ENCODE assay signal across 9 cellular contexts in the genomic region with DNA sequence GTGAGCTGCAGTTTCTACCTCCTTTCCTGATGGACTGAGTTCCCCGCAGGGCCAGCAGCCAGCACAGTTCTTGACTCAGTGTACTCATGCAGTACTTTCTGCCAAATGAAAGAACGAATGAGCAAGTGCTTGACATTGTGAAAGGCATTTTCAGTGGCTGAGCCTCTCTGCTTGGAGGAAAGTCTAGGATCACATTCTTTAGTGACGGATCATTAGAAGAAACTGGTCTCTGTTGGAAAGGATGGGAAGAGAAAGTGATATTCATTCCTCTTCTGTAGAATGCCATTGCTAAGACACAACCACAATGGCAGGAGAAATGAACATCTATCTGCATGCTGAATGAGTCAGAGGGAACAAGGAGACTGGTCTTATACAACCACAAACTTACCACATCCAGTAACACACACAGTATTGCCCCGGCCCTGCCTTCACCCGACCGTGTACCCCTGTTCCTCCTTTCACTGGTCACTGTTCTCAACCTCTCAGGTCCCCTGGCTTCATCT.
DNase-seq lines count a peak whose midpoint lies in the region; ATAC-seq and TF ChIP-seq lines count a peak whose summit lies in the region.
"Had no signal": no experiment of that assay in that cellular context is flagged by ENCODE, and none has a peak within 500 bp of the region (broad histone marks: within the 10 kb centered on the region; RNA-seq: fewer than 3 reads in every experiment).

No MANE protein-coding gene starts in this region.

- H3K9me3 Mint-ChIP-seq in activated CD4-positive, alpha-beta memory T cell treated with anti-CD3 and anti-CD28 coated beads for 36 hours = no peaks in the 10 kb centered on the region
- no peaks in the 10 kb centered on the region for H3K9me3 Mint-ChIP-seq in activated CD4-positive, alpha-beta memory T cell treated with anti-CD3 and anti-CD28 coated beads, Interleukin-2, amount 10 ng/mL, durations not matched to agents 7 days and 5 days
- no peaks in the 10 kb centered on the region for H3K9me3 Mint-ChIP-seq in stimulated activated memory B cell treated with anti-CD40 and anti-IgM and Interleukin-4, amounts not matched to agents 10 μg/mL and 1 μg/mL and 100 μg/mL, for 72 hours

- no peaks in the 10 kb centered on the region for H3K27me3 ChIP-seq in MG63
- H3K27me3 ChIP-seq: BLaER1 had no signal

- no peak for TF ChIP-seq CTCF in epithelial cell of proximal tubule (conservative IDR thresholded peaks at IDR 0.05; ENCODE audit: low read depth, low read length)

- intact Hi-C loops in activated CD4-positive, alpha-beta memory T cell treated with anti-CD3 and anti-CD28 coated beads for 36 hours (cut with micrococcal nuclease) = no loop called here

- H3K36me3 ChIP-seq in MG63 = no peaks in the 10 kb centered on the region

- CTCF ChIA-PET in activated CD4-positive, alpha-beta memory T cell treated with anti-CD3 and anti-CD28 coated beads for 36 hours (lab: Charles Lee) = no interaction called here
- CTCF ChIA-PET in activated CD4-positive, alpha-beta memory T cell treated with anti-CD3 and anti-CD28 coated beads, Interleukin-2, amount 10 ng/mL, durations not matched to agents 7 days and 5 days (lab: Charles Lee) = no interaction called here

- H3K27me3 Mint-ChIP-seq in activated CD4-positive, alpha-beta memory T cell treated with anti-CD3 and anti-CD28 coated beads for 36 hours = no peaks in the 10 kb centered on the region
- no peaks in the 10 kb centered on the region for H3K27me3 Mint-ChIP-seq in activated CD4-positive, alpha-beta memory T cell treated with anti-CD3 and anti-CD28 coated beads, Interleukin-2, amount 10 ng/mL, durations not matched to agents 7 days and 5 days
- no peaks in the 10 kb centered on the region for H3K27me3 Mint-ChIP-seq in stimulated activated memory B cell treated with anti-CD40 and anti-IgM and Interleukin-4, amounts not matched to agents 10 μg/mL and 1 μg/mL and 100 μg/mL, for 72 hours

- DNase-seq in activated CD4-positive, alpha-beta memory T cell treated with anti-CD3 and anti-CD28 coated beads for 36 hours = peak; percentile 36
- DNase-seq in activated CD4-positive, alpha-beta memory T cell treated with anti-CD3 and anti-CD28 coated beads, Interleukin-2, amount 10 ng/mL, durations not matched to agents 7 days and 5 days = no peak
- peak; percentile 73 for DNase-seq in MG63
- peak; percentile 49 for DNase-seq in epithelial cell of proximal tubule (ENCODE audit: low read depth)
- no peak for DNase-seq in ureter (ENCODE audit: low spot score)
- no peak for DNase-seq in SK-N-DZ (ENCODE audit: low spot score)

- H3K36me3 Mint-ChIP-seq in activated CD4-positive, alpha-beta memory T cell treated with anti-CD3 and anti-CD28 coated beads for 36 hours = peaks cover 14% of the 10 kb centered on the region
- H3K36me3 Mint-ChIP-seq in activated CD4-positive, alpha-beta memory T cell treated with anti-CD3 and anti-CD28 coated beads, Interleukin-2, amount 10 ng/mL, durations not matched to agents 7 days and 5 days (ENCODE audit: low read depth) = no peaks in the 10 kb centered on the region
- peaks cover 34% of the 10 kb centered on the region for H3K36me3 Mint-ChIP-seq in stimulated activated memory B cell treated with anti-CD40 and anti-IgM and Interleukin-4, amounts not matched to agents 10 μg/mL and 1 μg/mL and 100 μg/mL, for 72 hours

- ATAC-seq in stimulated activated memory B cell treated with anti-CD40 and anti-IgM and Interleukin-4, amounts not matched to agents 10 μg/mL and 1 μg/mL and 100 μg/mL, for 72 hours = peak; percentile 89
- no peak for ATAC-seq in GM18519 (IDR thresholded peaks at IDR 0.05; ENCODE audit: low FRiP score, unreplicated experiment)

- no peaks in the 10 kb centered on the region for H3K9me3 ChIP-seq in MG63

- POLR2A ChIA-PET in activated CD4-positive, alpha-beta memory T cell treated with anti-CD3 and anti-CD28 coated beads for 36 hours (lab: Charles Lee) = no interaction called here
- POLR2A ChIA-PET in activated CD4-positive, alpha-beta memory T cell treated with anti-CD3 and anti-CD28 coated beads, Interleukin-2, amount 10 ng/mL, durations not matched to agents 7 days and 5 days (lab: Charles Lee) = no interaction called here

- H3K4me1 Mint-ChIP-seq in activated CD4-positive, alpha-beta memory T cell treated with anti-CD3 and anti-CD28 coated beads for 36 hours (ENCODE audit: low read depth) = peaks cover 13% of the 10 kb centered on the region
- peaks cover 15% of the 10 kb centered on the region for H3K4me1 Mint-ChIP-seq in activated CD4-positive, alpha-beta memory T cell treated with anti-CD3 and anti-CD28 coated beads, Interleukin-2, amount 10 ng/mL, durations not matched to agents 7 days and 5 days
- H3K4me1 Mint-ChIP-seq in stimulated activated memory B cell treated with anti-CD40 and anti-IgM and Interleukin-4, amounts not matched to agents 10 μg/mL and 1 μg/mL and 100 μg/mL, for 72 hours = peaks cover 24% of the 10 kb centered on the region

- H3K4me3 Mint-ChIP-seq in activated CD4-positive, alpha-beta memory T cell treated with anti-CD3 and anti-CD28 coated beads for 36 hours = no peak overlapping the region
- H3K4me3 Mint-ChIP-seq in activated CD4-positive, alpha-beta memory T cell treated with anti-CD3 and anti-CD28 coated beads, Interleukin-2, amount 10 ng/mL, durations not matched to agents 7 days and 5 days = no peak overlapping the region
- no peak overlapping the region for H3K4me3 Mint-ChIP-seq in stimulated activated memory B cell treated with anti-CD40 and anti-IgM and Interleukin-4, amounts not matched to agents 10 μg/mL and 1 μg/mL and 100 μg/mL, for 72 hours

- no peak overlapping the region for H3K4me3 ChIP-seq in MG63
- H3K4me3 ChIP-seq in epithelial cell of proximal tubule (ENCODE audit: low read depth, low read length) = no peak overlapping the region
- H3K4me3 ChIP-seq: BLaER1 had no signal

- H3K27ac Mint-ChIP-seq in activated CD4-positive, alpha-beta memory T cell treated with anti-CD3 and anti-CD28 coated beads for 36 hours = no peak overlapping the region
- H3K27ac Mint-ChIP-seq in activated CD4-positive, alpha-beta memory T cell treated with anti-CD3 and anti-CD28 coated beads, Interleukin-2, amount 10 ng/mL, durations not matched to agents 7 days and 5 days = no peak overlapping the region
- peak overlapping the region; percentile 9 for H3K27ac Mint-ChIP-seq in stimulated activated memory B cell treated with anti-CD40 and anti-IgM and Interleukin-4, amounts not matched to agents 10 μg/mL and 1 μg/mL and 100 μg/mL, for 72 hours

Comparison
In these comparisons a context has a peak if more than half of its experiments do, and no peak if none do; other contexts are left out.
1. DNase-seq: peak in activated CD4-positive, alpha-beta memory T cell treated with anti-CD3 and anti-CD28 coated beads for 36 hours (single experiment), MG63 (single experiment) and epithelial cell of proximal tubule (single experiment); none in activated CD4-positive, alpha-beta memory T cell treated with anti-CD3 and anti-CD28 coated beads, Interleukin-2, amount 10 ng/mL, durations not matched to agents 7 days and 5 days (single experiment), ureter (single experiment) and SK-N-DZ (single experiment).